In genomic region chr2:119249855-119250775, GRCh38 we compare ENCODE assay signal across 14 cellular contexts. TPM values are rescaled to one million over a fixed set of nuclear protein-coding genes. Genes with fewer than 3 reads are reported as not detected.
"Had no signal": no experiment of that assay in that cellular context is flagged by ENCODE, and none has a peak within 500 bp of the region (broad histone marks: within the 10 kb centered on the region; RNA-seq: fewer than 3 reads in every experiment).

No MANE protein-coding gene starts in this region.

- H3K4me3 ChIP-seq: adrenal gland, psoas muscle, sigmoid colon, suprapubic skin had no signal

- DNase-seq: activated CD4-positive, alpha-beta T cell treated with anti-CD3 and anti-CD28 coated beads for 48 hours; activated naive CD4-positive, alpha-beta T cell treated with anti-CD3 and anti-CD28 coated beads, Interleukin-2, amount 50 U/mL, for 16 hours; glutamatergic neuron; immature natural killer cell; occipital lobe; psoas muscle; sigmoid colon; stimulated activated CD4-positive, alpha-beta T cell treated with anti-CD3 and anti-CD28 coated beads, Interleukin-12 subunit alpha, Interleukin-12 subunit beta, amount 100 ng/mL, for 4 hours; stimulated activated naive CD4-positive, alpha-beta T cell treated with Interleukin-2 at 50 U/mL for 16 hours had no signal

- H3K27ac ChIP-seq: adrenal gland, psoas muscle, sigmoid colon, suprapubic skin had no signal

- H3K36me3 ChIP-seq: adrenal gland, sigmoid colon had no signal

- H3K9me3 ChIP-seq: adrenal gland, psoas muscle, sigmoid colon, suprapubic skin had no signal

- H3K27me3 ChIP-seq: adrenal gland, sigmoid colon, suprapubic skin had no signal

- H3K4me1 ChIP-seq: adrenal gland had no signal

- ATAC-seq: activated T-helper 17 cell treated with anti-CD3 and anti-CD28 coated beads, Interleukin-2, amount 50 U/mL, for 72 hours; left colon; psoas muscle; WTC11 had no signal

RNA-seq across cellular contexts. Expression of gene STEAP3, which starts 26.5 kb away (rescaled TPM):
- total RNA-seq: occipital lobe had no signal
